In the genomic region with DNA sequence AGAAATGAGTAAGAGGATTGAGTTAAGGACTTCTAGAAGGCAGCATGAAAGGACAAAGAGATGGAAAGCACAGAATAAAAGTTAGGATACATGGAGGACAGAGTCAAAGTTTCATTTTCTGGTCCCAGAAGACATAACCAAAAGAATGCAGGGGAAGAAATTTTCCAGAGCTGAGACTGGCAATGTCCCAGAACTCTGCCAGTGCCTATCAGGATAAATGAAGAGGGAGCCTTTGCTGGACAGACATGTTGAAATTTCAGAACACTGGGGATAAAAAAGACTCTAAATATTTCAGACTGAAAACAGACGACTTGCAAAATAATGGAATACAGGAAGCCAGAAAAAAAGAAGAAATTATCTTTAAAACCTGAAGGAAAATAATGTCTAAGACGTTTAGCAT, we compare ENCODE assay signal across 16 cellular contexts. TPM values are rescaled to one million over a fixed set of nuclear protein-coding genes. Genes with fewer than 3 reads are reported as not detected.
DNase-seq lines count a peak whose midpoint lies in the region; ATAC-seq and TF ChIP-seq lines count a peak whose summit lies in the region.
"Had no signal": no experiment of that assay in that cellular context is flagged by ENCODE, and none has a peak within 500 bp of the region (broad histone marks: within the 10 kb centered on the region; RNA-seq: fewer than 3 reads in every experiment).

No MANE protein-coding gene starts in this region.

- no peak for ATAC-seq in Right ventricle myocardium superior (ENCODE audit: poor library complexity)
- no peak for ATAC-seq in HG02759 (IDR thresholded peaks at IDR 0.05; ENCODE audit: unreplicated experiment)
- ATAC-seq: GM23338 had no signal

- H3K4me1 ChIP-seq in right atrium auricular region (peaks cover 0 to 18% of the 10 kb centered on the region in 2 donors), spleen (peaks cover 0 to 27% (median 13%) of the 10 kb centered on the region in 6 donors)

- WGBS in spleen, 5 donors: 51 to 73% (median 53%) methylated on average over 2 of the region's 2 CpGs

- H3K36me3 ChIP-seq in right atrium auricular region: no peaks in the 10 kb centered on the region
- no peaks in the 10 kb centered on the region for H3K36me3 ChIP-seq in spleen
- H3K36me3 ChIP-seq: BLaER1 treated with 17β-estradiol and CSF1 and Interleukin-3, amounts not matched to agents 10 nM and 100 nM had no signal

- H3K9me3 ChIP-seq in right atrium auricular region (no peaks in the 10 kb centered on the region), spleen (peaks cover 0 to 19% (median 0%) of the 10 kb centered on the region in 8 donors)

- intact Hi-C loops in Right ventricle myocardium superior (cut with DNase I) (loop anchor here (5.0 kb wide), 1 partner anchor 58 kb away; no protein-coding TSS in a partner anchor), spleen (cut with DNase I; ENCODE audit: low total_unique reads) (loop anchor here (5.0 kb wide), 2 partner anchors 78 to 208 kb away; no protein-coding TSS in a partner anchor)

- no peak for TF ChIP-seq POLR2A in spleen (IDR thresholded peaks at IDR 0.05)

- H3K4me3 ChIP-seq in right atrium auricular region (no peak overlapping the region), fibroblast of the aortic adventitia (ENCODE audit: low read depth, low read length) (no peak overlapping the region), spleen (no peak overlapping the region)
- H3K4me3 ChIP-seq: BLaER1 treated with 17β-estradiol and CSF1 and Interleukin-3, amounts not matched to agents 10 nM and 100 nM; GM23338 had no signal

- TF ChIP-seq CTCF in right atrium auricular region (IDR thresholded peaks at IDR 0.05) (no peak), fibroblast of the aortic adventitia (IDR thresholded peaks at IDR 0.05; ENCODE audit: insufficient read depth, low read length) (no peak), spleen (IDR thresholded peaks at IDR 0.05 in 8 of 11, conservative IDR thresholded peaks at IDR 0.05 in 3 of 11) (no peak)

- H3K27ac ChIP-seq in right atrium auricular region: peak overlapping the region; percentile 35
- H3K27ac ChIP-seq in spleen: peak overlapping the region in 5 of 8 donors; percentile 5 to 62 (median 46)
- H3K27ac ChIP-seq: BLaER1 treated with 17β-estradiol and CSF1 and Interleukin-3, amounts not matched to agents 10 nM and 100 nM had no signal

- H3K27me3 ChIP-seq in right atrium auricular region (no peaks in the 10 kb centered on the region), spleen (replicated peaks in 1 of 7) (no peaks in the 10 kb centered on the region)
- H3K27me3 ChIP-seq: BLaER1 treated with 17β-estradiol and CSF1 and Interleukin-3, amounts not matched to agents 10 nM and 100 nM had no signal

- DNase-seq in right atrium auricular region (ENCODE audit: low spot score) (no peak), Right ventricle myocardium superior (no peak), fibroblast of the aortic adventitia (ENCODE audit: low read depth) (peak; percentile 37), spleen (no peak), AG08395 (ENCODE audit: low spot score) (no peak), SIG-M5 treated with dmso at 0.1 percent for 504 hours (lab: John Stamatoyannopoulos, UW; ENCODE audit: unreplicated experiment) (no peak)
- DNase-seq: 8988T; CD4-positive, CD25-positive, alpha-beta regulatory T cell; DMS79; EL; H7; IMR-90; KBM-7 had no signal

RNA-seq across cellular contexts. Expression of a gene that starts 55.7 kb away (rescaled TPM):
- total RNA-seq in right atrium auricular region: 1 to 10 TPM; 4.3 to 6.7 TPM
- total RNA-seq in Right ventricle myocardium superior: 8.5 TPM
- total RNA-seq in fibroblast of the aortic adventitia (ENCODE audit: low replicate concordance): 2.3 TPM in 1 of 2 replicates, not detected in the other
- total RNA-seq in spleen: 1 to 10 TPM; 1.9 to 3.6 (median 2.8) TPM
- polyA plus RNA-seq in spleen: 1 to 10 TPM; 1.2 to 2.6 (median 2.1) TPM
